ENCODE assay signal across 16 cellular contexts in the genomic region with DNA sequence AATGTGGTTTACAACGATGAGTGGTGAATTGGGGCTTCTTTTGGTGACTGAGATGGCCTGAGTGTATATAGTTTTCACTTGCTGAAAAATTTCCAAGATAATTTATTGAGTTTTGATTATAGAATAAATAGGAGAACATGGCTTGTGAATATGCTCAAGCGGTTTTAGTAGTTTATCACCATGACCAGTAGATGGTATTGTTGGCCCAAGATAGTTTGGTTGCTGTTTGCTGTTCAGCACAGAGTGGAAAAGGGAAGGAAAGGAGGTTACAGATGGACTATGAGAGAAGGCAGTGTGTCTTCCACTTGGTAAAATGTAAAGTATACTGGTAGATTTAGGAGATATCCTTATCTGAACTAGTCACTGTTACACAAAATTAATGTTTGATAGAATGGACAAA. TPM values are rescaled to one million over a fixed set of nuclear protein-coding genes. Genes with fewer than 3 reads are reported as not detected.
DNase-seq lines count a peak whose midpoint lies in the region; ATAC-seq and TF ChIP-seq lines count a peak whose summit lies in the region.
"Had no signal": no experiment of that assay in that cellular context is flagged by ENCODE, and none has a peak within 500 bp of the region (broad histone marks: within the 10 kb centered on the region; RNA-seq: fewer than 3 reads in every experiment).

No MANE protein-coding gene starts in this region.

- H4K91ac ChIP-seq in H9 (ENCODE audit: insufficient read length, low read depth, low read length): no peak overlapping the region
- H4K91ac ChIP-seq in neuronal stem cell (ENCODE audit: low read depth, low read length, poor library complexity): no peak overlapping the region

- H4K8ac ChIP-seq in H9 (replicated peaks; ENCODE audit: insufficient read length, low read depth, low read length) (no peak overlapping the region), neuronal stem cell (ENCODE audit: low read depth, low read length) (no peak overlapping the region)

- no peak overlapping the region for H3K23ac ChIP-seq in H9 (ENCODE audit: insufficient read length, low read depth, low read length)
- no peak overlapping the region for H3K23ac ChIP-seq in neuronal stem cell (ENCODE audit: low read depth, low read length, poor library complexity)

- H2AFZ ChIP-seq in H9 (ENCODE audit: low read length) (no peak overlapping the region), neuronal stem cell (ENCODE audit: low read length) (no peak overlapping the region)

- no peaks in the 10 kb centered on the region for H3K4me1 Mint-ChIP-seq in H9
- no peaks in the 10 kb centered on the region for H3K4me1 Mint-ChIP-seq in endodermal cell
- H3K4me1 Mint-ChIP-seq: activated CD8-positive, alpha-beta memory T cell treated with anti-CD3 and anti-CD28 coated beads, Interleukin-2, amount 10 ng/mL, durations not matched to agents 7 days and 5 days; activated naive CD4-positive, alpha-beta T cell treated with anti-CD3 and anti-CD28 coated beads, Interleukin-2, amount 10 ng/mL, durations not matched to agents 7 days and 5 days had no signal

- H3K9me3 ChIP-seq in H9 (ENCODE audit: control insufficient read depth, low read depth, low read length) (no peaks in the 10 kb centered on the region), endodermal cell (ENCODE audit: control insufficient read depth, low read length) (no peaks in the 10 kb centered on the region), neuronal stem cell (replicated peaks in 1 of 2; ENCODE audit: control insufficient read depth in 2 of 2, insufficient read depth in 1 of 2, low read depth in 1 of 2, low read length in 2 of 2) (no peaks in the 10 kb centered on the region)

- no peak overlapping the region for H2BK20ac ChIP-seq in H9 (ENCODE audit: low read depth, low read length, poor library complexity, severe bottlenecking)

- H3K14ac ChIP-seq in H9 (ENCODE audit: insufficient read depth, low read length) (no peak overlapping the region), neuronal stem cell (ENCODE audit: low read length) (no peak overlapping the region)

- no peak overlapping the region for H4K5ac ChIP-seq in H9 (ENCODE audit: insufficient read length, low read depth, low read length)

- no CpG with 5 or more reads among the region's 2 CpGs for WGBS in H9 (ENCODE audit: extremely low coverage, insufficient read length, low lambda C conversion rate)
- WGBS in endodermal cell (ENCODE audit: insufficient coverage in 1 of 2, insufficient read length in 1 of 2), 2 experiments: 64 to 70% methylated on average over 2 of the region's 2 CpGs
- no CpG with 5 or more reads among the region's 2 CpGs for WGBS in neuronal stem cell (ENCODE audit: extremely low coverage in 2 of 2, insufficient read length in 2 of 2, insufficient replicate concordance in 1 of 2), 2 donors

- H3T11ph ChIP-seq in H9 (ENCODE audit: low read length): no peak overlapping the region

- no peaks in the 10 kb centered on the region for H3K36me3 Mint-ChIP-seq in H9 (ENCODE audit: insufficient read depth in 1 of 3, low read depth in 3 of 3)
- H3K36me3 Mint-ChIP-seq in endodermal cell (ENCODE audit: low read depth): no peaks in the 10 kb centered on the region
- H3K36me3 Mint-ChIP-seq: activated CD8-positive, alpha-beta memory T cell treated with anti-CD3 and anti-CD28 coated beads, Interleukin-2, amount 10 ng/mL, durations not matched to agents 7 days and 5 days; activated naive CD4-positive, alpha-beta T cell treated with anti-CD3 and anti-CD28 coated beads, Interleukin-2, amount 10 ng/mL, durations not matched to agents 7 days and 5 days had no signal

- DNase-seq in COR-L47 (lab: John Stamatoyannopoulos, UW) (peak; percentile 28), H9 (no peak), NOMO-1 treated with dmso at 0.1 percent for 144 hours (lab: John Stamatoyannopoulos, UW; ENCODE audit: unreplicated experiment) (peak; percentile 13), endodermal cell (no peak), neuronal stem cell (ENCODE audit: low spot score) (no peak), SW 1271 (lab: John Stamatoyannopoulos, UW) (no peak), dermis blood vessel endothelial cell (no peak)
- DNase-seq: activated CD8-positive, alpha-beta memory T cell treated with anti-CD3 and anti-CD28 coated beads, Interleukin-2, amount 10 ng/mL, durations not matched to agents 7 days and 5 days; activated naive CD4-positive, alpha-beta T cell treated with anti-CD3 and anti-CD28 coated beads, Interleukin-2, amount 10 ng/mL, durations not matched to agents 7 days and 5 days; cerebellar nuclear complex; mesenchymal stem cell had no signal

- no peak overlapping the region for H3K18ac ChIP-seq in H9 (ENCODE audit: insufficient read length, low read depth, low read length)
- H3K18ac ChIP-seq in neuronal stem cell (ENCODE audit: low read length): no peak overlapping the region

- H2BK12ac ChIP-seq in H9 (ENCODE audit: insufficient read length, low read depth, low read length): no peak overlapping the region
- H2BK12ac ChIP-seq in neuronal stem cell (ENCODE audit: low read length): no peak overlapping the region

- H3K27me3 ChIP-seq in H9 (ENCODE audit: insufficient read depth, low read length) (no peaks in the 10 kb centered on the region), endodermal cell (ENCODE audit: control insufficient read depth, insufficient read depth, low read length, poor library complexity, severe bottlenecking) (peaks cover 8% of the 10 kb centered on the region), neuronal stem cell (ENCODE audit: control insufficient read depth in 3 of 3, insufficient read depth in 3 of 3, low read depth in 1 of 3, low read length in 3 of 3) (no peaks in the 10 kb centered on the region)
- H3K27me3 ChIP-seq: BLaER1 treated with 17β-estradiol and CSF1 and Interleukin-3, amounts not matched to agents 10 nM and 100 nM; suprapubic skin had no signal

- no peak for ATAC-seq in HG02852 (IDR thresholded peaks at IDR 0.05; ENCODE audit: unreplicated experiment)
- ATAC-seq: activated CD8-positive, alpha-beta memory T cell treated with anti-CD3 and anti-CD28 coated beads, Interleukin-2, amount 10 ng/mL, durations not matched to agents 7 days and 5 days had no signal

- H3K27me3 Mint-ChIP-seq in H9 (ENCODE audit: low read depth) (no peaks in the 10 kb centered on the region), endodermal cell (ENCODE audit: insufficient read depth) (peaks cover under 1% of the 10 kb centered on the region)

- H2BK120ac ChIP-seq in H9 (ENCODE audit: low read depth, low read length, poor library complexity, severe bottlenecking): no peak overlapping the region
- no peak overlapping the region for H2BK120ac ChIP-seq in neuronal stem cell (ENCODE audit: low read depth, low read length)

- no peaks in the 10 kb centered on the region for H3K4me1 ChIP-seq in H9 (ENCODE audit: insufficient read depth, low read length)
- H3K4me1 ChIP-seq in endodermal cell (ENCODE audit: control insufficient read depth, insufficient read depth, low read length): no peaks in the 10 kb centered on the region
- peaks cover 0 to 1% of the 10 kb centered on the region in 2 donors for H3K4me1 ChIP-seq in neuronal stem cell (ENCODE audit: control insufficient read depth in 2 of 2, insufficient read depth in 1 of 2, low read depth in 1 of 2, low read length in 2 of 2)
- H3K4me1 ChIP-seq: suprapubic skin had no signal

- H3K27ac ChIP-seq in H9 (ENCODE audit: insufficient read length, low read depth, low read length): no peak overlapping the region
- no peak overlapping the region for H3K27ac ChIP-seq in endodermal cell (ENCODE audit: low read depth, low read length)
- no peak overlapping the region for H3K27ac ChIP-seq in neuronal stem cell (replicated peaks; ENCODE audit: low read length)
- H3K27ac ChIP-seq: BLaER1 treated with 17β-estradiol and CSF1 and Interleukin-3, amounts not matched to agents 10 nM and 100 nM; suprapubic skin had no signal

- H3K79me1 ChIP-seq in H9 (ENCODE audit: insufficient read depth, low read depth, low read length, poor library complexity, severe bottlenecking) (no peaks in the 10 kb centered on the region), neuronal stem cell (ENCODE audit: low read depth, low read length) (no peaks in the 10 kb centered on the region)

- H3K36me3 ChIP-seq in endodermal cell (ENCODE audit: control insufficient read depth, insufficient read depth, low read length) (no peaks in the 10 kb centered on the region), neuronal stem cell (replicated peaks in 1 of 2; ENCODE audit: control insufficient read depth in 2 of 2, insufficient read depth in 2 of 2, low read length in 2 of 2) (no peaks in the 10 kb centered on the region)
- H3K36me3 ChIP-seq: BLaER1 treated with 17β-estradiol and CSF1 and Interleukin-3, amounts not matched to agents 10 nM and 100 nM; suprapubic skin had no signal

- no peaks in the 10 kb centered on the region for H3K9me3 Mint-ChIP-seq in H9
- H3K9me3 Mint-ChIP-seq in endodermal cell: no peaks in the 10 kb centered on the region
- H3K9me3 Mint-ChIP-seq: activated naive CD4-positive, alpha-beta T cell treated with anti-CD3 and anti-CD28 coated beads, Interleukin-2, amount 10 ng/mL, durations not matched to agents 7 days and 5 days had no signal

- H3K9ac ChIP-seq in H9 (ENCODE audit: extremely low read depth, insufficient read length, low read length) (no peak overlapping the region), endodermal cell (ENCODE audit: extremely low read depth, low read length, poor library complexity, severe bottlenecking) (no peak overlapping the region), neuronal stem cell (ENCODE audit: low read depth, low read length, poor library complexity) (no peak overlapping the region)
- H3K9ac ChIP-seq: BLaER1 treated with 17β-estradiol and CSF1 and Interleukin-3, amounts not matched to agents 10 nM and 100 nM had no signal

- H3K79me2 ChIP-seq in H9 (ENCODE audit: insufficient read depth, low read length): no peaks in the 10 kb centered on the region

- H3K27ac Mint-ChIP-seq in H9 (no peak overlapping the region), endodermal cell (no peak overlapping the region)
- H3K27ac Mint-ChIP-seq: activated CD8-positive, alpha-beta memory T cell treated with anti-CD3 and anti-CD28 coated beads, Interleukin-2, amount 10 ng/mL, durations not matched to agents 7 days and 5 days; activated naive CD4-positive, alpha-beta T cell treated with anti-CD3 and anti-CD28 coated beads, Interleukin-2, amount 10 ng/mL, durations not matched to agents 7 days and 5 days had no signal

- H2BK5ac ChIP-seq in H9 (ENCODE audit: insufficient read length, low read length) (no peak overlapping the region), neuronal stem cell (ENCODE audit: low read length) (no peak overlapping the region)

- no peaks in the 10 kb centered on the region for H4K20me1 ChIP-seq in H9 (ENCODE audit: control insufficient read depth, insufficient read depth, insufficient read length)
- H4K20me1 ChIP-seq: BLaER1 treated with 17β-estradiol and CSF1 and Interleukin-3, amounts not matched to agents 10 nM and 100 nM had no signal

- H3K56ac ChIP-seq in H9 (ENCODE audit: insufficient read length, low read depth, low read length): no peak overlapping the region

- H2AK5ac ChIP-seq in H9 (ENCODE audit: insufficient read length, low read length) (no peak overlapping the region), neuronal stem cell (ENCODE audit: low read depth, low read length) (no peak overlapping the region)

- peak; percentile 61 for TF ChIP-seq CTCF in H9 (conservative IDR thresholded peaks at IDR 0.05)
- peak; percentile 72 for TF ChIP-seq CTCF in endodermal cell (conservative IDR thresholded peaks at IDR 0.05)

- no peaks in the 10 kb centered on the region for H3K23me2 ChIP-seq in H9 (ENCODE audit: insufficient read length, low read depth, low read length, poor library complexity, severe bottlenecking)

- H3K4me2 ChIP-seq in H9 (ENCODE audit: insufficient read depth, insufficient read length, low read length) (no peak overlapping the region), neuronal stem cell (ENCODE audit: insufficient read depth, low read length, poor library complexity, severe bottlenecking) (no peak overlapping the region)
- H3K4me2 ChIP-seq: BLaER1 treated with 17β-estradiol and CSF1 and Interleukin-3, amounts not matched to agents 10 nM and 100 nM had no signal

- H3K4me3 ChIP-seq in endodermal cell (ENCODE audit: low read length): no peak overlapping the region
- no peak overlapping the region for H3K4me3 ChIP-seq in neuronal stem cell (ENCODE audit: low read length in 2 of 2)
- H3K4me3 ChIP-seq: BLaER1 treated with 17β-estradiol and CSF1 and Interleukin-3, amounts not matched to agents 10 nM and 100 nM; suprapubic skin had no signal

- H2BK15ac ChIP-seq in H9 (ENCODE audit: low read depth, low read length) (no peak overlapping the region), neuronal stem cell (ENCODE audit: low read length) (no peak overlapping the region)

- no peak overlapping the region for H3K4ac ChIP-seq in H9 (ENCODE audit: low read depth, low read length)
- H3K4ac ChIP-seq in neuronal stem cell (ENCODE audit: low read length): no peak overlapping the region

- H3K4me3 Mint-ChIP-seq in H9 (no peak overlapping the region), endodermal cell (no peak overlapping the region)
- H3K4me3 Mint-ChIP-seq: activated CD8-positive, alpha-beta memory T cell treated with anti-CD3 and anti-CD28 coated beads, Interleukin-2, amount 10 ng/mL, durations not matched to agents 7 days and 5 days; activated naive CD4-positive, alpha-beta T cell treated with anti-CD3 and anti-CD28 coated beads, Interleukin-2, amount 10 ng/mL, durations not matched to agents 7 days and 5 days had no signal

RNA-seq across cellular contexts. Expression of gene POU4F2, which starts 55.8 kb away (rescaled TPM):
- total RNA-seq in H9 (2021): not detected in 2 replicates
- total RNA-seq in endodermal cell: not detected
- 4.3 TPM for polyA plus RNA-seq in endodermal cell (2013, experiment 1 of 2)
- polyA plus RNA-seq in endodermal cell (2013, experiment 2 of 2): 3.6 TPM
- polyA plus RNA-seq in neuronal stem cell (2013, experiment 1 of 2): 0.01 TPM
- not detected for polyA plus RNA-seq in neuronal stem cell (2013, experiment 2 of 2)
- total RNA-seq in dermis blood vessel endothelial cell: not detected in 2 replicates
- total RNA-seq: activated CD8-positive, alpha-beta memory T cell treated with anti-CD3 and anti-CD28 coated beads, Interleukin-2, amount 10 ng/mL, durations not matched to agents 7 days and 5 days; osteocyte; suprapubic skin had no signal
- polyA plus RNA-seq: esophagus had no signal

Comparison
In these comparisons a context has a peak if more than half of its experiments do, and no peak if none do; other contexts are left out.
1. DNase-seq: peak in COR-L47 (single experiment) and NOMO-1 treated with dmso at 0.1 percent for 144 hours (single experiment); none in H9 (single experiment), endodermal cell (single experiment), neuronal stem cell (single experiment), SW 1271 (0 of 2) and dermis blood vessel endothelial cell (single experiment).